Comparison of ENCODE assay signal across 8 cellular contexts in the genomic region with DNA sequence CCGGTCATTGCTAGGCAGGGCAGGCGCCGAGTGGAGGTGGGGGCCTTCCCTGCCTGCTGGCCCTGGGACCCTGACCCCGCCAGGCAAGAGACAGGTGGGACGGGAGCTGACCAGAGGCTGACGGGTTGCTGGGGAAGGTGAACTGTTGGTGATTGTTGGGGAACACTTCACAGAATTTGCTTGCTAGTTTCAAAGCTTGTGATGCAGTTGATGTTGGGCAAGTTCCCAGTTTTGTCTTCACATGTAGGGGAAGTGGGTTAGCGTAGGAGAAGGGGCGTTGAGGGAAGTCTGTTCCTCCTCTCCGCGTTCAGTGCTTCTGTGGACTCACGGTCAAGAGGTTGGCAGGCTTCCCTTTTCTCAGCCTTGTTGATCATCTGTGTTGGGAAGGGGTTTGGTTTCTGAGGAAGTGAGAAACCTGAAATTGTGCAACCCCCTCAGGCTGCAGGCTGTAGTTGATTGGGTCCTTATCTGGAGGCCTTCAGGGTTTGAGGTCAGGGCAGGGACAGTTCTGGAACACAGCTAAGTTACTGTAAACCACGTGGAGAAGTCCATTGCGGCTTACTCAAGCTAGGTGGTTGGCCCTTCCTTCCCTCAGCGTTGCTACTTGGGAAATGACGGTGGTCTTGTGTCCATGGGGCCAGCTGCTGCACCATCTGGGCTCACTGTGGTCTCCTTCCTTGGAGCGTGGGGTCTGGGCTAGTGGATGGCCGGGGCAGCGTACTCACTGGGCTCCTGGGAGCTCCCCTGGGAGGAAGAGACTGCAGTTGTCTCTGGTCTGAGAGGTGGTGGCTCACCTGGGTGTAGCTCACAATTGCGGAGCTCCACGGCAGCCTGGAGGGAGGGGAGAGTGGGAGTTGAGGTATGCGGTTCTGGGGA. TPM values are rescaled to one million over a fixed set of nuclear protein-coding genes. Genes with fewer than 3 reads are reported as not detected.
DNase-seq lines count a peak whose midpoint lies in the region; ATAC-seq and TF ChIP-seq lines count a peak whose summit lies in the region.

No MANE protein-coding gene starts in this region.

- H3K4me3 Mint-ChIP-seq in brain = peak overlapping the region in 2 of 5 experiments; percentile 1 to 38

- TF ChIP-seq CTCF in GM12864 (IDR thresholded peaks at IDR 0.05; ENCODE audit: low read depth, low read length, missing control alignments) = no peak
- TF ChIP-seq CTCF in brain (conservative IDR thresholded peaks at IDR 0.05) = no peak

- DNase-seq in GM12864 (ENCODE audit: low read depth) (peak; percentile 72), RPMI8226 (peak; percentile 96), left lobe of liver (ENCODE audit: low spot score) (peak; percentile 71), DMS153 (lab: John Stamatoyannopoulos, UW) (no peak), NCI-H128 (lab: John Stamatoyannopoulos, UW; ENCODE audit: unreplicated experiment) (no peak)
- peak; percentile 62 for DNase-seq in stimulated activated CD4-positive, alpha-beta T cell treated with anti-CD3 and anti-CD28 coated beads, Interleukin-4, amount 100 ng/mL, for 24 hours

- H3K4me1 Mint-ChIP-seq in brain = peaks cover 65% of the 10 kb centered on the region

- H3K27ac Mint-ChIP-seq in brain = peak overlapping the region; percentile 70 to 93 (median 83)

- H3K4me3 ChIP-seq in GM12864 (ENCODE audit: low read depth, low read length) = no peak overlapping the region

- peaks cover 0 to 7% (median 0%) of the 10 kb centered on the region in 5 experiments for H3K9me3 Mint-ChIP-seq in brain

- ATAC-seq in HG02852 (IDR thresholded peaks at IDR 0.05; ENCODE audit: unreplicated experiment) = peak; percentile 38
- ATAC-seq in left lobe of liver = peak; percentile 17

- H3K36me3 Mint-ChIP-seq in brain = peaks cover 68% of the 10 kb centered on the region

- no peaks in the 10 kb centered on the region for H3K27me3 Mint-ChIP-seq in brain

RNA-seq across cellular contexts. Expression of a gene that starts 7.5 kb away (rescaled TPM):
- 2,244 TPM for polyA plus RNA-seq in brain (ENCODE audit: insufficient read depth, low read depth, low replicate concordance)
- total RNA-seq in left lobe of liver = 482 TPM

RNA-seq across cellular contexts. Expression of a gene that starts 14.7 kb away (rescaled TPM):
- 0.29 TPM for polyA plus RNA-seq in brain (ENCODE audit: insufficient read depth, low read depth, low replicate concordance)
- 1.2 TPM for total RNA-seq in left lobe of liver

RNA-seq across cellular contexts. Expression of a gene that starts 17.0 kb away (rescaled TPM):
- polyA plus RNA-seq in brain (ENCODE audit: insufficient read depth, low read depth, low replicate concordance) = 73.5 TPM
- 17.4 TPM for total RNA-seq in left lobe of liver

RNA-seq across cellular contexts. Expression of a gene that starts 18.8 kb away (rescaled TPM):
- 94.4 TPM for polyA plus RNA-seq in brain (ENCODE audit: insufficient read depth, low read depth, low replicate concordance)
- total RNA-seq in left lobe of liver = 34.3 TPM

RNA-seq across cellular contexts. Expression of a gene that starts 34.4 kb away (rescaled TPM):
- 0.24 TPM for polyA plus RNA-seq in brain (ENCODE audit: insufficient read depth, low read depth, low replicate concordance)
- 0.75 TPM for total RNA-seq in left lobe of liver

Comparison
In these comparisons a context has a peak if more than half of its experiments do, and no peak if none do; other contexts are left out.
1. DNase-seq: peak in GM12864 (single experiment), RPMI8226 (single experiment), left lobe of liver (single experiment) and stimulated activated CD4-positive, alpha-beta T cell treated with anti-CD3 and anti-CD28 coated beads, Interleukin-4, amount 100 ng/mL, for 24 hours (single experiment); none in DMS153 (single experiment) and NCI-H128 (single experiment).